ENCODE assay signal across 12 cellular contexts in the genomic region with DNA sequence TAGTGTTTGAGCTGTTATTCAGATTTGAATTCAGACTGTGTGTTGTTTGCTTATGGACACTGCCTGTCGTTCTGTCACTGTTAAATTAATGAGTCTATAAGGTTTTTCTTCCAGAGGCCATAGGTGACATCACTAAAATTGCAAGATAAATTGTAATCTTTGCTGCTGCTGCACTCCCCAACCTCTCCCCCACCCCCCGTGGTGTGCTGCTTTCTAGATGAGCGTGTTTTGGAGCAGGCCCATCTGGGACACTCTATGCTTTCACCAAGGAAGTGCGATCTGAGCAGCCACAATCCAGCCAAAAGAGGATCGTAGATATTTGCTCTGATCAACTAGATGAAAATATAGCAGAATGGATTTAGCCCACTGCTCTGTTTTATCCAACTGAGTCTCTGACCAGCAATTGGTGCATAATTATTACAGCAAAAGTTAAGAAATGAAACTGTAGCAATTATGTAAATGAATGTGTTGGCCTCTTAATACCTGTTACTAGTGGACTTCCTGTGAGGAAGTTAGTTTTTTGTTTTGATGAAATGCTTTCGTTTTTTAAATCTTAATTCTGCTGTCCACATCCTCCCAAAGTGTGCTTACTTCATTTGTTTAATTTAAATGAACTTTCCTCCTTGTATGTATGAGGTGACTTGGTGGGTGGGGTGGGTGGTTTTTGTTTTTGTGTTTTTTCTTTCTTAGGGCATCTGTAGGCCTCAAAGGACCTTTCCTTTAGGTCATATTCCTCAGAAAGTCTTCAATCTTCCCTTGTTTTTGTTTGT. TPM values are rescaled to one million over a fixed set of nuclear protein-coding genes. Genes with fewer than 3 reads are reported as not detected.
DNase-seq lines count a peak whose midpoint lies in the region; ATAC-seq and TF ChIP-seq lines count a peak whose summit lies in the region.
"Had no signal": no experiment of that assay in that cellular context is flagged by ENCODE, and none has a peak within 500 bp of the region (broad histone marks: within the 10 kb centered on the region; RNA-seq: fewer than 3 reads in every experiment).

No MANE protein-coding gene starts in this region.

- DNase-seq in GM13977 (ENCODE audit: low spot score) (peak; percentile 20), MM.1S (peak; percentile 11), esophagus muscularis mucosa (ENCODE audit: extremely low spot score) (peak; percentile 91), psoas muscle (no peak), ACHN (no peak), trophoblast cell (no peak)
- DNase-seq: effector CD4-positive, alpha-beta T cell; EL; mammary epithelial cell; PC-9 had no signal

- no peak overlapping the region for H3K18ac ChIP-seq in trophoblast cell (ENCODE audit: low read length)

- H3K9ac ChIP-seq in MM.1S (ENCODE audit: low read length) = no peak overlapping the region
- H3K9ac ChIP-seq in trophoblast cell (ENCODE audit: low read length) = no peak overlapping the region

- H4K8ac ChIP-seq in trophoblast cell (ENCODE audit: low read depth, low read length) = no peak overlapping the region

- WGBS in esophagus muscularis mucosa = 27% methylated on average over 6 of the region's 6 CpGs
- WGBS in psoas muscle, 3 donors = 20 to 34% (median 22%) methylated on average over 6 of the region's 6 CpGs
- no CpG with 5 or more reads among the region's 6 CpGs for WGBS in trophoblast cell (ENCODE audit: extremely low coverage, insufficient coverage, insufficient read length)

- H2BK5ac ChIP-seq in trophoblast cell (ENCODE audit: low read depth, low read length, poor library complexity) = no peak overlapping the region

- no peaks in the 10 kb centered on the region; the same call in 1 of the 2 replicates for H3F3A ChIP-seq in MM.1S (ENCODE audit: insufficient read depth, low read length)

- no peak overlapping the region for H2BK120ac ChIP-seq in trophoblast cell (ENCODE audit: insufficient read depth, low read length, poor library complexity)

- no peak overlapping the region for H3K23ac ChIP-seq in trophoblast cell (ENCODE audit: low read length)

- no peak for TF ChIP-seq EP300 in esophagus muscularis mucosa (IDR thresholded peaks at IDR 0.05)

- no peak overlapping the region for H3K4me3 ChIP-seq in MM.1S (ENCODE audit: low read length)
- H3K4me3 ChIP-seq in esophagus muscularis mucosa = no peak overlapping the region
- H3K4me3 ChIP-seq in psoas muscle = no peak overlapping the region
- H3K4me3 ChIP-seq in trophoblast cell (ENCODE audit: low read depth, low read length) = no peak overlapping the region
- H3K4me3 ChIP-seq: PC-9 had no signal

- H4K12ac ChIP-seq in trophoblast cell (ENCODE audit: low read depth, low read length) = no peak overlapping the region

- no peak overlapping the region for H2BK12ac ChIP-seq in trophoblast cell (ENCODE audit: low read length)

- no peak overlapping the region for H3K14ac ChIP-seq in trophoblast cell (ENCODE audit: low read length)

- H3K9me2 ChIP-seq in MM.1S (replicated peaks; ENCODE audit: insufficient read depth, low read length) = no peaks in the 10 kb centered on the region

- no peak overlapping the region for H3K27ac ChIP-seq in MM.1S (ENCODE audit: low read length)
- peak overlapping the region; percentile 86 to 90 (median 87) for H3K27ac ChIP-seq in esophagus muscularis mucosa (replicated peaks in 1 of 4)
- peak overlapping the region; percentile 55 for H3K27ac ChIP-seq in psoas muscle
- H3K27ac ChIP-seq in trophoblast cell (ENCODE audit: low read depth, low read length) = no peak overlapping the region
- H3K27ac ChIP-seq: PC-9 had no signal

- peak in 3 of 4 donors; percentile 52 to 68 (median 54) for ATAC-seq in psoas muscle
- ATAC-seq in esophagus mucosa = no peak
- no peak for ATAC-seq in HG02840 (IDR thresholded peaks at IDR 0.05; ENCODE audit: low FRiP score, unreplicated experiment)

- TF ChIP-seq CTCF in GM13977 (IDR thresholded peaks at IDR 0.05; ENCODE audit: extremely low read depth, insufficient read depth, missing control alignments) = no peak
- no peak for TF ChIP-seq CTCF in MM.1S (IDR thresholded peaks at IDR 0.05; ENCODE audit: low read length)
- TF ChIP-seq CTCF in esophagus muscularis mucosa (IDR thresholded peaks at IDR 0.05) = no peak
- TF ChIP-seq CTCF in psoas muscle (IDR thresholded peaks at IDR 0.05) = no peak

- H3K79me1 ChIP-seq in trophoblast cell (ENCODE audit: low read length) = peaks cover 13% of the 10 kb centered on the region

- H3K79me2 ChIP-seq in MM.1S (ENCODE audit: low read length) (no peaks in the 10 kb centered on the region), trophoblast cell (ENCODE audit: control insufficient read depth, insufficient read depth, low read length, poor library complexity) (no peaks in the 10 kb centered on the region)

- H3K4me1 ChIP-seq in MM.1S (ENCODE audit: low read length) = peaks cover 25% of the 10 kb centered on the region
- peaks cover 48 to 87% (median 83%) of the 10 kb centered on the region in 4 donors for H3K4me1 ChIP-seq in esophagus muscularis mucosa
- H3K4me1 ChIP-seq in psoas muscle = peaks cover 51% of the 10 kb centered on the region
- H3K4me1 ChIP-seq in trophoblast cell (ENCODE audit: control insufficient read depth in 1 of 2, insufficient read depth in 2 of 2, low read length in 2 of 2) = peaks cover 5 to 6% of the 10 kb centered on the region in 2 experiments

- intact Hi-C loops in esophagus muscularis mucosa (cut with DNase I) = no loop called here
- intact Hi-C loops in psoas muscle (cut with DNase I) = no loop called here

- no peak overlapping the region for H3K4me2 ChIP-seq in MM.1S (ENCODE audit: low read depth, low read length)
- no peak overlapping the region for H3K4me2 ChIP-seq in trophoblast cell (ENCODE audit: low read length)
- H3K4me2 ChIP-seq: PC-9 had no signal

- no peak overlapping the region for H4K91ac ChIP-seq in trophoblast cell (ENCODE audit: low read depth, low read length)

- no peaks in the 10 kb centered on the region for H3K9me3 ChIP-seq in MM.1S (replicated peaks; ENCODE audit: insufficient read depth, low read length)
- no peaks in the 10 kb centered on the region for H3K9me3 ChIP-seq in esophagus muscularis mucosa
- H3K9me3 ChIP-seq in psoas muscle = no peaks in the 10 kb centered on the region
- H3K9me3 ChIP-seq in trophoblast cell (ENCODE audit: insufficient read depth, low read depth, low read length) = no peaks in the 10 kb centered on the region

- H3K27me3 ChIP-seq in MM.1S (replicated peaks; ENCODE audit: insufficient read depth, low read length) (no peaks in the 10 kb centered on the region), esophagus muscularis mucosa (no peaks in the 10 kb centered on the region), psoas muscle (ENCODE audit: insufficient read depth in 3 of 3, low read length in 2 of 3) (no peaks in the 10 kb centered on the region), trophoblast cell (ENCODE audit: insufficient read depth, low read length) (no peaks in the 10 kb centered on the region)

- no peak for TF ChIP-seq POLR2A in esophagus muscularis mucosa (IDR thresholded peaks at IDR 0.05; ENCODE audit: low read depth)

- in situ Hi-C loops in GM13977 (cut with MboI; ENCODE audit: low pct_unique_long_range_greater_than_20kb, low sequenced_read_pairs, unreplicated experiment) = no loop called here
- in situ Hi-C loops in ACHN (cut with HindIII; ENCODE audit: low pct_ligation_motif_present, low pct_unique_long_range_greater_than_20kb, low sequenced_read_pairs) = no loop called here

- no peaks in the 10 kb centered on the region; the same call in 1 of the 2 replicates for H3K36me3 ChIP-seq in MM.1S (replicated peaks; ENCODE audit: insufficient read depth, low read length)
- H3K36me3 ChIP-seq in esophagus muscularis mucosa = peaks cover 0 to 42% (median 24%) of the 10 kb centered on the region in 4 donors
- peaks cover 2 to 44% of the 10 kb centered on the region in 2 donors for H3K36me3 ChIP-seq in psoas muscle (ENCODE audit: insufficient read depth in 1 of 2, low read depth in 1 of 2)
- peaks cover 20 to 23% of the 10 kb centered on the region in 2 experiments for H3K36me3 ChIP-seq in trophoblast cell (ENCODE audit: control insufficient read depth in 1 of 2, insufficient read depth in 2 of 2, low read length in 2 of 2)

- no peak overlapping the region for H2AK5ac ChIP-seq in trophoblast cell (ENCODE audit: low read length)

- H2AFZ ChIP-seq in MM.1S (ENCODE audit: low read length) (no peak overlapping the region), trophoblast cell (ENCODE audit: insufficient read depth, low read length, poor library complexity) (no peak overlapping the region)
- H2AFZ ChIP-seq: PC-9 had no signal

- no peak overlapping the region for H3K4ac ChIP-seq in trophoblast cell (ENCODE audit: low read depth, low read length)

- H4K20me1 ChIP-seq in MM.1S (ENCODE audit: insufficient read depth, low read length) = no peaks in the 10 kb centered on the region

RNA-seq across cellular contexts. Expression of a gene that starts 58.1 kb away (rescaled TPM):
- total RNA-seq in esophagus muscularis mucosa (10 to 100 TPM; 26.7 to 39.5 (median 33.8) TPM), psoas muscle (10 to 100 TPM; 32.7 to 55.7 (median 44.4) TPM), esophagus mucosa (24.1 TPM)
- 10 to 100 TPM; 14.0 to 29.9 (median 29.4) TPM for polyA plus RNA-seq in psoas muscle
- 29.9 and 32.6 TPM in 2 replicates for polyA plus RNA-seq in trophoblast cell (2013)

RNA-seq across cellular contexts. Expression of a gene that starts 58.4 kb away (rescaled TPM):
- total RNA-seq in esophagus muscularis mucosa = 10 to 100 TPM; 11.3 to 14.3 (median 12.4) TPM
- total RNA-seq in psoas muscle = 10 to 100 TPM; 11.9 to 24.0 (median 14.8) TPM
- 10 to 100 TPM; 11.4 to 29.7 (median 19.5) TPM for polyA plus RNA-seq in psoas muscle
- 14.6 and 14.7 TPM in 2 replicates for polyA plus RNA-seq in trophoblast cell (2013)
- total RNA-seq in esophagus mucosa = 8.1 TPM

Comparison
In these comparisons a context has a peak if more than half of its experiments do, and no peak if none do; other contexts are left out.
1. DNase-seq: peak in GM13977 (single experiment), MM.1S (single experiment) and esophagus muscularis mucosa (single experiment); none in psoas muscle (0 of 2), ACHN (single experiment) and trophoblast cell (0 of 2).
2. H3K27ac ChIP-seq: peak in esophagus muscularis mucosa (4 of 4) and psoas muscle (single experiment); none in MM.1S (single experiment) and trophoblast cell (single experiment).
3. ATAC-seq: peak in psoas muscle (3 of 4); none in esophagus mucosa (single experiment) and HG02840 (single experiment).